In the genomic region with DNA sequence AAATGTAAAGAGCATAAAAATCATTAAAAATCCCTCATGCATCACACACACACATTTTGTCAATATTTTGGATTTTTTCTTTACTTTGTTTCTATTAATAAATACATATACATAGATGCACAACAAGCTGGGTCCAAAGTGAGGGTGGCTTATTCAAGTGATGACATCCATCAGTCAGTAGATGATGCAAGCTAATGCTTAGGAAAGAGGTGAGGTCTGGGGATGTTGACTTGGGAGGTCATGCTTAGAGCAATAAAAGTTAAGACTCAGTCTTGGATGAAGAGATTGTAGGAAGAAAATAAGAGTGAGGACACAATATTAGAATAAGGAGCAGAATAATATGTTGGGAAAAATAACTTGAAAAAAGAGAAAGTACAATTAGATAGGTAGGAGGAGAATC, we compare ENCODE assay signal across 1 cellular context.
TF ChIP-seq lines count a peak whose summit lies in the region.

No MANE protein-coding gene starts in this region.

TF ChIP-seq in GM23338, 12 proteins besides CTCF, POLR2A, EP300 and RAD21:
- no peak for TF ChIP-seq REST (IDR thresholded peaks at IDR 0.05; ENCODE audit: unreplicated experiment)
- TF ChIP-seq STAT1 (IDR thresholded peaks at IDR 0.05; ENCODE audit: unreplicated experiment) = no peak
- no peak for TF ChIP-seq ZNF114 (CRISPR knock-in tag; IDR thresholded peaks at IDR 0.05)
- no peak for TF ChIP-seq CREB1 (CRISPR knock-in tag; IDR thresholded peaks at IDR 0.05; ENCODE audit: low read depth)
- TF ChIP-seq, protein P1, sequence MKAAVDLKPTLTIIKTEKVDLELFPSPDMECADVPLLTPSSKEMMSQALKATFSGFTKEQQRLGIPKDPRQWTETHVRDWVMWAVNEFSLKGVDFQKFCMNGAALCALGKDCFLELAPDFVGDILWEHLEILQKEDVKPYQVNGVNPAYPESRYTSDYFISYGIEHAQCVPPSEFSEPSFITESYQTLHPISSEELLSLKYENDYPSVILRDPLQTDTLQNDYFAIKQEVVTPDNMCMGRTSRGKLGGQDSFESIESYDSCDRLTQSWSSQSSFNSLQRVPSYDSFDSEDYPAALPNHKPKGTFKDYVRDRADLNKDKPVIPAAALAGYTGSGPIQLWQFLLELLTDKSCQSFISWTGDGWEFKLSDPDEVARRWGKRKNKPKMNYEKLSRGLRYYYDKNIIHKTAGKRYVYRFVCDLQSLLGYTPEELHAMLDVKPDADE (IDR thresholded peaks at IDR 0.05) = no peak
- TF ChIP-seq ZNF331 (CRISPR knock-in tag; IDR thresholded peaks at IDR 0.05; ENCODE audit: low read depth) = no peak
- TF ChIP-seq EZH2 (IDR thresholded peaks at IDR 0.05; ENCODE audit: low read depth, unreplicated experiment) = no peak
- no peak for TF ChIP-seq NANOG (IDR thresholded peaks at IDR 0.05; ENCODE audit: borderline replicate concordance)
- no peak for TF ChIP-seq ZNF462 (CRISPR knock-in tag; IDR thresholded peaks at IDR 0.05)
- TF ChIP-seq JUNB (IDR thresholded peaks at IDR 0.05; ENCODE audit: unreplicated experiment) = no peak
- TF ChIP-seq EZH2phosphoT487 (IDR thresholded peaks at IDR 0.05; ENCODE audit: unreplicated experiment) = no peak
- TF ChIP-seq POLR2AphosphoS5 (IDR thresholded peaks at IDR 0.05; ENCODE audit: low read depth) = no peak
TF ChIP-seq in GM23338: peak in this region for 0.
